ENCODE assay signal across 1 cellular context in genomic region chr14:24195186-24196070, GRCh38.
TF ChIP-seq lines count a peak whose summit lies in the region.

Gene TM9SF1 (minus strand): TSS chr14:24195441. CDS start chr14:24195019, 422 bp downstream.

TF ChIP-seq in HEK293, 187 proteins besides CTCF, POLR2A, EP300 and RAD21 (continued from another document and continues in another):
- TF ChIP-seq ZNF280D (tag by site-specific recombination; IDR thresholded peaks at IDR 0.05) (no peak), BCL6B (tag by site-specific recombination; IDR thresholded peaks at IDR 0.05) (no peak), ZNF426 (tag by site-specific recombination; IDR thresholded peaks at IDR 0.05) (no peak), ZNF114 (tag by site-specific recombination; IDR thresholded peaks at IDR 0.05) (no peak), ZNF433 (tag by site-specific recombination; IDR thresholded peaks at IDR 0.05; ENCODE audit: low read depth) (no peak), ZNF560 (tag by site-specific recombination; IDR thresholded peaks at IDR 0.05; ENCODE audit: borderline replicate concordance) (no peak), ZNF362 (tag by site-specific recombination; IDR thresholded peaks at IDR 0.05) (no peak), ZNF148 (tag by site-specific recombination; IDR thresholded peaks at IDR 0.05; ENCODE audit: borderline replicate concordance) (no peak; the same call in 1 of the 2 replicates), ZNF16 (tag by site-specific recombination; IDR thresholded peaks at IDR 0.05; ENCODE audit: low read depth) (no peak), ZXDB (tag by site-specific recombination; IDR thresholded peaks at IDR 0.05) (peak; percentile 99), ZNF184 (tag by site-specific recombination; IDR thresholded peaks at IDR 0.05) (no peak), HOXD13 (CRISPR knock-in tag; IDR thresholded peaks at IDR 0.05; ENCODE audit: borderline replicate concordance) (no peak), KLF10 (tag by site-specific recombination; IDR thresholded peaks at IDR 0.05) (peak; percentile 64; the same call in 1 of the 2 replicates), ZFP37 (tag by site-specific recombination; IDR thresholded peaks at IDR 0.05) (no peak), ZNF660 (tag by site-specific recombination; IDR thresholded peaks at IDR 0.05) (0 out of 2 replicates have a peak, but pooled peaks have one; percentile 20), ZNF19 (tag by site-specific recombination; IDR thresholded peaks at IDR 0.05; ENCODE audit: low read depth) (no peak), BCL11B (tag by site-specific recombination; IDR thresholded peaks at IDR 0.05; ENCODE audit: low read depth) (no peak), SCRT2 (tag by site-specific recombination; IDR thresholded peaks at IDR 0.05) (peak; percentile 98), BCL11A (tag by site-specific recombination; IDR thresholded peaks at IDR 0.05; ENCODE audit: low read depth) (no peak), ZNF792 (tag by site-specific recombination; IDR thresholded peaks at IDR 0.05) (no peak), SP3 (tag by site-specific recombination; IDR thresholded peaks at IDR 0.05) (peak; percentile 78), ZNF302 (tag by site-specific recombination; IDR thresholded peaks at IDR 0.05; ENCODE audit: low read depth) (no peak), ZNF404 (tag by site-specific recombination; IDR thresholded peaks at IDR 0.05) (no peak), ZNF341 (tag by site-specific recombination; IDR thresholded peaks at IDR 0.05; ENCODE audit: low read depth) (no peak)
- TF ChIP-seq, protein P1, sequence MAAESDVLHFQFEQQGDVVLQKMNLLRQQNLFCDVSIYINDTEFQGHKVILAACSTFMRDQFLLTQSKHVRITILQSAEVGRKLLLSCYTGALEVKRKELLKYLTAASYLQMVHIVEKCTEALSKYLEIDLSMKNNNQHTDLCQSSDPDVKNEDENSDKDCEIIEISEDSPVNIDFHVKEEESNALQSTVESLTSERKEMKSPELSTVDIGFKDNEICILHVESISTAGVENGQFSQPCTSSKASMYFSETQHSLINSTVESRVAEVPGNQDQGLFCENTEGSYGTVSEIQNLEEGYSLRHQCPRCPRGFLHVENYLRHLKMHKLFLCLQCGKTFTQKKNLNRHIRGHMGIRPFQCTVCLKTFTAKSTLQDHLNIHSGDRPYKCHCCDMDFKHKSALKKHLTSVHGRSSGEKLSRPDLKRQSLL (tag by site-specific recombination; IDR thresholded peaks at IDR 0.05): peak; percentile 64; the same call in 1 of the 2 replicates
- TF ChIP-seq, protein P2, sequence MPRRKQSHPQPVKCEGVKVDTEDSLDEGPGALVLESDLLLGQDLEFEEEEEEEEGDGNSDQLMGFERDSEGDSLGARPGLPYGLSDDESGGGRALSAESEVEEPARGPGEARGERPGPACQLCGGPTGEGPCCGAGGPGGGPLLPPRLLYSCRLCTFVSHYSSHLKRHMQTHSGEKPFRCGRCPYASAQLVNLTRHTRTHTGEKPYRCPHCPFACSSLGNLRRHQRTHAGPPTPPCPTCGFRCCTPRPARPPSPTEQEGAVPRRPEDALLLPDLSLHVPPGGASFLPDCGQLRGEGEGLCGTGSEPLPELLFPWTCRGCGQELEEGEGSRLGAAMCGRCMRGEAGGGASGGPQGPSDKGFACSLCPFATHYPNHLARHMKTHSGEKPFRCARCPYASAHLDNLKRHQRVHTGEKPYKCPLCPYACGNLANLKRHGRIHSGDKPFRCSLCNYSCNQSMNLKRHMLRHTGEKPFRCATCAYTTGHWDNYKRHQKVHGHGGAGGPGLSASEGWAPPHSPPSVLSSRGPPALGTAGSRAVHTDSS (tag by site-specific recombination; IDR thresholded peaks at IDR 0.05): peak; percentile 45; the same call in 1 of the 2 replicates
- TF ChIP-seq, protein P3, sequence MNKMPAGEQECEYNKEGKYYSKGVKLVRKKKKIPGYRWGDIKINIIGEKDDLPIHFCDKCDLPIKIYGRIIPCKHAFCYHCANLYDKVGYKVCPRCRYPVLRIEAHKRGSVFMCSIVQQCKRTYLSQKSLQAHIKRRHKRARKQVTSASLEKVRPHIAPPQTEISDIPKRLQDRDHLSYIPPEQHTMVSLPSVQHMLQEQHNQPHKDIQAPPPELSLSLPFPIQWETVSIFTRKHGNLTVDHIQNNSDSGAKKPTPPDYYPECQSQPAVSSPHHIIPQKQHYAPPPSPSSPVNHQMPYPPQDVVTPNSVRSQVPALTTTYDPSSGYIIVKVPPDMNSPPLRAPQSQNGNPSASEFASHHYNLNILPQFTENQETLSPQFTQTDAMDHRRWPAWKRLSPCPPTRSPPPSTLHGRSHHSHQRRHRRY (tag by site-specific recombination; IDR thresholded peaks at IDR 0.05): no peak
- TF ChIP-seq, protein P4, sequence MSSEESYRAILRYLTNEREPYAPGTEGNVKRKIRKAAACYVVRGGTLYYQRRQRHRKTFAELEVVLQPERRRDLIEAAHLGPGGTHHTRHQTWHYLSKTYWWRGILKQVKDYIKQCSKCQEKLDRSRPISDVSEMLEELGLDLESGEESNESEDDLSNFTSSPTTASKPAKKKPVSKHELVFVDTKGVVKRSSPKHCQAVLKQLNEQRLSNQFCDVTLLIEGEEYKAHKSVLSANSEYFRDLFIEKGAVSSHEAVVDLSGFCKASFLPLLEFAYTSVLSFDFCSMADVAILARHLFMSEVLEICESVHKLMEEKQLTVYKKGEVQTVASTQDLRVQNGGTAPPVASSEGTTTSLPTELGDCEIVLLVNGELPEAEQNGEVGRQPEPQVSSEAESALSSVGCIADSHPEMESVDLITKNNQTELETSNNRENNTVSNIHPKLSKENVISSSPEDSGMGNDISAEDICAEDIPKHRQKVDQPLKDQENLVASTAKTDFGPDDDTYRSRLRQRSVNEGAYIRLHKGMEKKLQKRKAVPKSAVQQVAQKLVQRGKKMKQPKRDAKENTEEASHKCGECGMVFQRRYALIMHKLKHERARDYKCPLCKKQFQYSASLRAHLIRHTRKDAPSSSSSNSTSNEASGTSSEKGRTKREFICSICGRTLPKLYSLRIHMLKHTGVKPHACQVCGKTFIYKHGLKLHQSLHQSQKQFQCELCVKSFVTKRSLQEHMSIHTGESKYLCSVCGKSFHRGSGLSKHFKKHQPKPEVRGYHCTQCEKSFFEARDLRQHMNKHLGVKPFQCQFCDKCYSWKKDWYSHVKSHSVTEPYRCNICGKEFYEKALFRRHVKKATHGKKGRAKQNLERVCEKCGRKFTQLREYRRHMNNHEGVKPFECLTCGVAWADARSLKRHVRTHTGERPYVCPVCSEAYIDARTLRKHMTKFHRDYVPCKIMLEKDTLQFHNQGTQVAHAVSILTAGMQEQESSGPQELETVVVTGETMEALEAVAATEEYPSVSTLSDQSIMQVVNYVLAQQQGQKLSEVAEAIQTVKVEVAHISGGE (tag by site-specific recombination; conservative IDR thresholded peaks at IDR 0.05; ENCODE audit: low read depth): peak; percentile 92
- TF ChIP-seq, protein P5, sequence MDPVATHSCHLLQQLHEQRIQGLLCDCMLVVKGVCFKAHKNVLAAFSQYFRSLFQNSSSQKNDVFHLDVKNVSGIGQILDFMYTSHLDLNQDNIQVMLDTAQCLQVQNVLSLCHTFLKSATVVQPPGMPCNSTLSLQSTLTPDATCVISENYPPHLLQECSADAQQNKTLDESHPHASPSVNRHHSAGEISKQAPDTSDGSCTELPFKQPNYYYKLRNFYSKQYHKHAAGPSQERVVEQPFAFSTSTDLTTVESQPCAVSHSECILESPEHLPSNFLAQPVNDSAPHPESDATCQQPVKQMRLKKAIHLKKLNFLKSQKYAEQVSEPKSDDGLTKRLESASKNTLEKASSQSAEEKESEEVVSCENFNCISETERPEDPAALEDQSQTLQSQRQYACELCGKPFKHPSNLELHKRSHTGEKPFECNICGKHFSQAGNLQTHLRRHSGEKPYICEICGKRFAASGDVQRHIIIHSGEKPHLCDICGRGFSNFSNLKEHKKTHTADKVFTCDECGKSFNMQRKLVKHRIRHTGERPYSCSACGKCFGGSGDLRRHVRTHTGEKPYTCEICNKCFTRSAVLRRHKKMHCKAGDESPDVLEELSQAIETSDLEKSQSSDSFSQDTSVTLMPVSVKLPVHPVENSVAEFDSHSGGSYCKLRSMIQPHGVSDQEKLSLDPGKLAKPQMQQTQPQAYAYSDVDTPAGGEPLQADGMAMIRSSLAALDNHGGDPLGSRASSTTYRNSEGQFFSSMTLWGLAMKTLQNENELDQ (tag by site-specific recombination; IDR thresholded peaks at IDR 0.05; ENCODE audit: low read depth): no peak
- TF ChIP-seq, protein P6, sequence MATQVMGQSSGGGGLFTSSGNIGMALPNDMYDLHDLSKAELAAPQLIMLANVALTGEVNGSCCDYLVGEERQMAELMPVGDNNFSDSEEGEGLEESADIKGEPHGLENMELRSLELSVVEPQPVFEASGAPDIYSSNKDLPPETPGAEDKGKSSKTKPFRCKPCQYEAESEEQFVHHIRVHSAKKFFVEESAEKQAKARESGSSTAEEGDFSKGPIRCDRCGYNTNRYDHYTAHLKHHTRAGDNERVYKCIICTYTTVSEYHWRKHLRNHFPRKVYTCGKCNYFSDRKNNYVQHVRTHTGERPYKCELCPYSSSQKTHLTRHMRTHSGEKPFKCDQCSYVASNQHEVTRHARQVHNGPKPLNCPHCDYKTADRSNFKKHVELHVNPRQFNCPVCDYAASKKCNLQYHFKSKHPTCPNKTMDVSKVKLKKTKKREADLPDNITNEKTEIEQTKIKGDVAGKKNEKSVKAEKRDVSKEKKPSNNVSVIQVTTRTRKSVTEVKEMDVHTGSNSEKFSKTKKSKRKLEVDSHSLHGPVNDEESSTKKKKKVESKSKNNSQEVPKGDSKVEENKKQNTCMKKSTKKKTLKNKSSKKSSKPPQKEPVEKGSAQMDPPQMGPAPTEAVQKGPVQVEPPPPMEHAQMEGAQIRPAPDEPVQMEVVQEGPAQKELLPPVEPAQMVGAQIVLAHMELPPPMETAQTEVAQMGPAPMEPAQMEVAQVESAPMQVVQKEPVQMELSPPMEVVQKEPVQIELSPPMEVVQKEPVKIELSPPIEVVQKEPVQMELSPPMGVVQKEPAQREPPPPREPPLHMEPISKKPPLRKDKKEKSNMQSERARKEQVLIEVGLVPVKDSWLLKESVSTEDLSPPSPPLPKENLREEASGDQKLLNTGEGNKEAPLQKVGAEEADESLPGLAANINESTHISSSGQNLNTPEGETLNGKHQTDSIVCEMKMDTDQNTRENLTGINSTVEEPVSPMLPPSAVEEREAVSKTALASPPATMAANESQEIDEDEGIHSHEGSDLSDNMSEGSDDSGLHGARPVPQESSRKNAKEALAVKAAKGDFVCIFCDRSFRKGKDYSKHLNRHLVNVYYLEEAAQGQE (tag by site-specific recombination; IDR thresholded peaks at IDR 0.05): peak; percentile 60
